ENCODE assay signal across 15 cellular contexts in the genomic region with DNA sequence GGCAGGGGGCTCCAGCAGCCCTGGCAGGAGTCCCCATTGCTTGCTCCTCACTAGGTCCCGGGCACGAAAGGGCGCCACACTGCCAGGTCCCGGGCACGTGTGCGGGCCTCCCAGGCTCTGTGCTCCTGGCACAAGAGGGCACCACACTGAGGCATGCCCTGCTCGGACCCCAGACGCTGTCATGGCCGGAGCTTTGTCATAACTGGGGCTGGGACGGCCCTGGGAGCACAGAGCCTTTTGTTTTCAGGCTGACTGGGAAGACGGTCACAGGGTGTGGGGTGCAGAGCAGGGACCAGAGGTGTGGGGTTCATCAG. TPM values are rescaled to one million over a fixed set of nuclear protein-coding genes. Genes with fewer than 3 reads are reported as not detected.
A peak's percentile ranks its signal among the peaks of the same experiment; 100 is the strongest.
DNase-seq lines count a peak whose midpoint lies in the region; ATAC-seq, FAIRE-seq and TF ChIP-seq lines count a peak whose summit lies in the region.
"Had no signal": no experiment of that assay in that cellular context is flagged by ENCODE, and none has a peak within 500 bp of the region (broad histone marks: within the 10 kb centered on the region; RNA-seq: fewer than 3 reads in every experiment).

No MANE protein-coding gene starts in this region.

- H3K9me3 ChIP-seq in GM12878 (replicated peaks; ENCODE audit: control insufficient read depth, insufficient read depth, low read length) (no peaks in the 10 kb centered on the region), neuronal stem cell (replicated peaks in 1 of 2; ENCODE audit: control insufficient read depth in 2 of 2, insufficient read depth in 1 of 2, low read depth in 1 of 2, low read length in 2 of 2) (no peaks in the 10 kb centered on the region), aorta (ENCODE audit: control insufficient read depth, low read length) (no peaks in the 10 kb centered on the region)

- intact Hi-C loops in GM12878 (cut with micrococcal nuclease; ENCODE audit: unreplicated experiment) (no loop called here), aorta (cut with DNase I) (no loop called here)

- 0 out of 2 replicates have a peak, but pooled peaks cover 5% of the 10 kb centered on the region for H4K20me1 ChIP-seq in GM12878 (ENCODE audit: control insufficient read depth, insufficient read depth)

- no peak overlapping the region for H3K18ac ChIP-seq in neuronal stem cell (ENCODE audit: low read length)

- no peak overlapping the region for H2BK15ac ChIP-seq in neuronal stem cell (ENCODE audit: low read length)

- H2AFZ ChIP-seq in GM12878 (ENCODE audit: control insufficient read depth, low read depth, low read length) = no peak overlapping the region
- no peak overlapping the region for H2AFZ ChIP-seq in neuronal stem cell (ENCODE audit: low read length)

- H3K4ac ChIP-seq in neuronal stem cell (ENCODE audit: low read length) = no peak overlapping the region

- H3K36me3 ChIP-seq in GM12878 (ENCODE audit: control insufficient read depth in 2 of 2, insufficient read depth in 2 of 2, low read length in 1 of 2) (peaks cover 0 to 47% of the 10 kb centered on the region in 2 experiments; a peak in 3 of 4 replicates), neuronal stem cell (replicated peaks in 1 of 2; ENCODE audit: control insufficient read depth in 2 of 2, insufficient read depth in 2 of 2, low read length in 2 of 2) (peaks cover 50 to 76% of the 10 kb centered on the region in 2 donors), aorta (ENCODE audit: control insufficient read depth in 1 of 2, insufficient read depth in 2 of 2, low read length in 1 of 2) (peaks cover 0 to 3% of the 10 kb centered on the region in 2 donors)

- no peak for ATAC-seq in GM12878
- no peak for ATAC-seq in aorta (ENCODE audit: low FRiP score)

- no peak overlapping the region for H2BK5ac ChIP-seq in neuronal stem cell (ENCODE audit: low read length)

- TF ChIP-seq EP300 in GM12878 (IDR thresholded peaks at IDR 0.05; ENCODE audit: borderline replicate concordance in 1 of 2, control insufficient read depth in 1 of 2, low read depth in 2 of 2, low read length in 2 of 2) = no peak

- H2AK5ac ChIP-seq in neuronal stem cell (ENCODE audit: low read depth, low read length) = no peak overlapping the region

- DNase-seq in RWPE1 (ENCODE audit: low spot score) (no peak), GM12878 (ENCODE audit: low read depth, low spot score) (no peak), neuronal stem cell (ENCODE audit: low spot score) (no peak), aorta (no peak)
- DNase-seq in activated effector memory CD4-positive, alpha-beta T cell treated with anti-CD3 and anti-CD28 coated beads, Interleukin-2, amount 50 U/mL, for 16 hours = no peak
- DNase-seq: Calu3; CD4-positive, alpha-beta T cell; DMS 273 treated with DMSO at 0.1 percent for 48 hours; HCEC 1CT; HFFc6 had no signal

- in situ Hi-C loops in GM12878 (cut with MboI) = no loop called here

- peaks cover 42% of the 10 kb centered on the region for H3K79me2 ChIP-seq in GM12878 (ENCODE audit: control insufficient read depth, insufficient read depth, low read length)

- no peak for TF ChIP-seq RAD21 in GM12878 (IDR thresholded peaks at IDR 0.05; ENCODE audit: insufficient read depth, low read depth, low read length)

- 0 out of 2 replicates have a peak, but pooled peaks have one; percentile 15 for TF ChIP-seq POLR2A in GM12878 (IDR thresholded peaks at IDR 0.05; ENCODE audit: low read depth, low read length)

- H3K23ac ChIP-seq in neuronal stem cell (ENCODE audit: low read depth, low read length, poor library complexity) = no peak overlapping the region

- H3K27ac ChIP-seq in RWPE1 = peak overlapping the region; percentile 99
- no peak overlapping the region for H3K27ac ChIP-seq in GM12878 (ENCODE audit: control insufficient read depth, insufficient read depth)
- H3K27ac ChIP-seq in neuronal stem cell (replicated peaks; ENCODE audit: low read length) = no peak overlapping the region
- H3K27ac ChIP-seq in aorta (ENCODE audit: low read depth in 1 of 2, low read length in 2 of 2) = no peak overlapping the region

- SMC1A ChIA-PET in GM12878 (lab: Charles Lee; ENCODE audit: uncharacterized antibody, unreplicated experiment) = no interaction called here

- no peak for FAIRE-seq in GM12878 (lab: Jason Lieb, UNC)
- FAIRE-seq: A204.1, GM12891 had no signal

- no peak overlapping the region for H2BK12ac ChIP-seq in neuronal stem cell (ENCODE audit: low read length)

- WGBS in GM12878 (ENCODE audit: insufficient coverage, insufficient replicate concordance, low lambda C conversion rate, missing lambda C conversion rate) = 85% methylated on average over 11 of the region's 11 CpGs
- no CpG with 5 or more reads among the region's 11 CpGs for WGBS in neuronal stem cell (ENCODE audit: extremely low coverage in 2 of 2, insufficient read length in 2 of 2, insufficient replicate concordance in 1 of 2), 2 donors
- WGBS in aorta, 2 donors = 87 to 92% methylated on average over 10 to 11 of the region's 11 CpGs

- peaks cover 34% of the 10 kb centered on the region for H3K79me1 ChIP-seq in neuronal stem cell (ENCODE audit: low read depth, low read length)

- H3K4me2 ChIP-seq in GM12878 (ENCODE audit: control insufficient read depth, insufficient read depth) (no peak overlapping the region), neuronal stem cell (ENCODE audit: insufficient read depth, low read length, poor library complexity, severe bottlenecking) (no peak overlapping the region)

- H3K9ac ChIP-seq in GM12878 (ENCODE audit: control insufficient read depth, insufficient read depth, low read length) = no peak overlapping the region
- no peak overlapping the region for H3K9ac ChIP-seq in neuronal stem cell (ENCODE audit: low read depth, low read length, poor library complexity)

- no TSS peak for BruUV-seq in GM12878 (replicated peaks; lab: Mats Ljungman, UMichigan)

- CTCF ChIA-PET in RWPE1 (lab: Yijun Ruan, JAX) = no interaction called here
- CTCF ChIA-PET in GM12878 (lab: Yijun Ruan, JAX) = no interaction called here

- no peak overlapping the region for H4K91ac ChIP-seq in neuronal stem cell (ENCODE audit: low read depth, low read length, poor library complexity)

- RAD21 ChIA-PET in GM12878 (lab: Charles Lee; ENCODE audit: unreplicated experiment) = no interaction called here

- no peak overlapping the region for H3K4me3 ChIP-seq in GM12878
- H3K4me3 ChIP-seq in neuronal stem cell (ENCODE audit: low read length in 2 of 2) = no peak overlapping the region
- H3K4me3 ChIP-seq in aorta (ENCODE audit: low read length in 2 of 2) = no peak overlapping the region

- no peak for TF ChIP-seq CTCF in RWPE1 (conservative IDR thresholded peaks at IDR 0.05; ENCODE audit: low read depth)
- no peak for TF ChIP-seq CTCF in GM12878 (IDR thresholded peaks at IDR 0.05 in 2 of 3, conservative IDR thresholded peaks at IDR 0.05 in 1 of 3; ENCODE audit: control insufficient read depth in 2 of 3, extremely low read depth in 1 of 3, insufficient read depth in 1 of 3, low read depth in 3 of 3, low read length in 3 of 3)

- H3K4me1 ChIP-seq in GM12878 (ENCODE audit: control insufficient read depth, insufficient read depth, low read length) = peaks cover under 1% of the 10 kb centered on the region; the same call in 1 of the 2 replicates
- H3K4me1 ChIP-seq in neuronal stem cell (ENCODE audit: control insufficient read depth in 2 of 2, insufficient read depth in 1 of 2, low read depth in 1 of 2, low read length in 2 of 2) = peaks cover 8 to 15% of the 10 kb centered on the region in 2 donors
- no peaks in the 10 kb centered on the region for H3K4me1 ChIP-seq in aorta (ENCODE audit: control insufficient read depth in 1 of 2, insufficient read depth in 2 of 2, low read length in 2 of 2)

- H4K8ac ChIP-seq in neuronal stem cell (ENCODE audit: low read depth, low read length) = no peak overlapping the region

- POLR2A ChIA-PET in RWPE1 (lab: Yijun Ruan, JAX; ENCODE audit: low non-redundant PET) (no interaction called here), GM12878 (lab: Charles Lee) (no interaction called here)

- H2BK120ac ChIP-seq in neuronal stem cell (ENCODE audit: low read depth, low read length) = no peak overlapping the region

- peak overlapping the region; percentile 38 for H3K14ac ChIP-seq in neuronal stem cell (ENCODE audit: low read length)

- H3K27me3 ChIP-seq in GM12878 (replicated peaks in 1 of 2; ENCODE audit: control insufficient read depth in 2 of 2, insufficient read depth in 2 of 2, low read length in 1 of 2) (no peaks in the 10 kb centered on the region), neuronal stem cell (ENCODE audit: control insufficient read depth in 3 of 3, insufficient read depth in 3 of 3, low read depth in 1 of 3, low read length in 3 of 3) (no peaks in the 10 kb centered on the region), aorta (ENCODE audit: control insufficient read depth in 1 of 2, insufficient read depth in 2 of 2, low read length in 1 of 2) (no peaks in the 10 kb centered on the region)

RNA-seq across cellular contexts. Expression of gene BSG, which starts 7.4 kb away (rescaled TPM):
- total RNA-seq in GM12878 (2013; cell fraction: nucleolus; rRNA removed) = 235 and 258 TPM in 2 replicates
- total RNA-seq in GM12878 (2014; rRNA removed) (209 and 247 TPM in 2 replicates), GM12878 (2014; rRNA removed; fragmentation: Illumina TruSeq; extraction: Trizol) (53.5 and 64.8 TPM in 2 replicates), GM12878 (2021) (244 and 253 TPM in 2 replicates), aorta (100 to 1,000 TPM; 264 to 281 TPM)
- 54.3 TPM for polyA plus RNA-seq in GM12878 (2011; ENCODE audit: low read depth)
- polyA plus RNA-seq in GM12878 (2011; rRNA removed) (66.3 and 248 TPM in 2 replicates), GM12878 (2014; fragmentation: Illumina TruSeq; extraction: Trizol) (22.1 and 60.8 TPM in 2 replicates), GM12878 (2014; fragmentation: Nextera tagmentation; extraction: Ambion mirVana) (1 to 10 TPM; 2.8 to 9.5 TPM), GM12878 (2014; rRNA removed) (151 and 202 TPM in 2 replicates), GM12878 (2016; fragmentation: Nextera tagmentation; extraction: Ambion mirVana) (100 to 1,000 TPM; 288 to 297 TPM), aorta (100 to 1,000 TPM; 239 to 436 TPM)
- 257 and 342 TPM in 2 replicates for polyA plus RNA-seq in GM12878 (2011; cell fraction: cytosol; rRNA removed)
- 260 and 337 TPM in 2 replicates for polyA plus RNA-seq in GM12878 (2011; cell fraction: nucleus; rRNA removed)
- 173 and 195 TPM in 2 replicates for polyA plus RNA-seq in GM12878 (2012)
- polyA minus RNA-seq in GM12878 (2011; rRNA and poly(A)+ RNA removed) = 137 and 184 TPM in 2 replicates
- polyA minus RNA-seq in GM12878 (2011; cell fraction: cytosol; rRNA and poly(A)+ RNA removed) = 137 and 151 TPM in 2 replicates
- 45.3 and 89.1 TPM in 2 replicates for polyA minus RNA-seq in GM12878 (2011; cell fraction: nucleus; rRNA and poly(A)+ RNA removed)
- 596 TPM for polyA plus RNA-seq in neuronal stem cell (2013, experiment 1 of 2)
- 585 TPM for polyA plus RNA-seq in neuronal stem cell (2013, experiment 2 of 2)

RNA-seq across cellular contexts. Expression of gene HCN2, which starts 9.9 kb away (rescaled TPM):
- total RNA-seq in GM12878 (2013; cell fraction: nucleolus; rRNA removed) = 0.12 TPM in 1 of 2 replicates, not detected in the other
- total RNA-seq in GM12878 (2014; rRNA removed) = 0.11 TPM in 1 of 2 replicates, not detected in the other
- 0.04 TPM in 1 of 2 replicates, not detected in the other for total RNA-seq in GM12878 (2014; rRNA removed; fragmentation: Illumina TruSeq; extraction: Trizol)
- 0.45 and 0.54 TPM in 2 replicates for total RNA-seq in GM12878 (2021)
- 0.17 TPM for polyA plus RNA-seq in GM12878 (2011; ENCODE audit: low read depth)
- polyA plus RNA-seq in GM12878 (2011; rRNA removed) = 0.05 TPM in 1 of 2 replicates, not detected in the other
- polyA plus RNA-seq in GM12878 (2011; cell fraction: cytosol; rRNA removed) = 0.03 and 0.10 TPM in 2 replicates
- 0.34 and 0.51 TPM in 2 replicates for polyA plus RNA-seq in GM12878 (2011; cell fraction: nucleus; rRNA removed)
- 0.41 and 0.77 TPM in 2 replicates for polyA plus RNA-seq in GM12878 (2012)
- 0.01 TPM in 1 of 2 replicates, not detected in the other for polyA plus RNA-seq in GM12878 (2014; fragmentation: Illumina TruSeq; extraction: Trizol)
- not detected for polyA plus RNA-seq in GM12878 (2014; fragmentation: Nextera tagmentation; extraction: Ambion mirVana)
- polyA plus RNA-seq in GM12878 (2014; rRNA removed) = 0.09 and 0.13 TPM in 2 replicates
- polyA plus RNA-seq in GM12878 (2016; fragmentation: Nextera tagmentation; extraction: Ambion mirVana) = not detected
- polyA minus RNA-seq in GM12878 (2011; rRNA and poly(A)+ RNA removed) = not detected in 2 replicates
- not detected in 2 replicates for polyA minus RNA-seq in GM12878 (2011; cell fraction: cytosol; rRNA and poly(A)+ RNA removed)
- polyA minus RNA-seq in GM12878 (2011; cell fraction: nucleus; rRNA and poly(A)+ RNA removed) = 0.12 TPM in 1 of 2 replicates, not detected in the other
- polyA plus RNA-seq in neuronal stem cell (2013, experiment 1 of 2) = 0.10 TPM
- 0.10 TPM for polyA plus RNA-seq in neuronal stem cell (2013, experiment 2 of 2)
- total RNA-seq in aorta = under 1 TPM; 0.19 to 0.30 TPM
- polyA plus RNA-seq in aorta = under 1 TPM; 0.08 to 0.13 TPM

RNA-seq across cellular contexts. Expression of gene GZMM, which starts 35.9 kb away (rescaled TPM):
- not detected in 2 replicates for total RNA-seq in GM12878 (2013; cell fraction: nucleolus; rRNA removed)
- total RNA-seq in GM12878 (2014; rRNA removed) (not detected in 2 replicates), GM12878 (2014; rRNA removed; fragmentation: Illumina TruSeq; extraction: Trizol) (not detected in 2 replicates), GM12878 (2021) (0.23 TPM in 1 of 2 replicates, not detected in the other), aorta (under 1 TPM; 0.54 to 0.75 TPM)
- polyA plus RNA-seq in GM12878 (2011; ENCODE audit: low read depth) = not detected
- polyA plus RNA-seq in GM12878 (2011; rRNA removed) (0.24 and 0.48 TPM in 2 replicates), GM12878 (2014; fragmentation: Illumina TruSeq; extraction: Trizol) (not detected in 2 replicates), GM12878 (2014; fragmentation: Nextera tagmentation; extraction: Ambion mirVana) (not detected), GM12878 (2014; rRNA removed) (0.09 TPM in 2 replicates), GM12878 (2016; fragmentation: Nextera tagmentation; extraction: Ambion mirVana) (not detected), aorta (1 to 10 TPM in 1 of 2 donors, not detected in 1; 2.8 TPM)
- polyA plus RNA-seq in GM12878 (2011; cell fraction: cytosol; rRNA removed) = 1.4 and 1.6 TPM in 2 replicates
- polyA plus RNA-seq in GM12878 (2011; cell fraction: nucleus; rRNA removed) = 0.51 and 1.8 TPM in 2 replicates
- polyA plus RNA-seq in GM12878 (2012) = not detected in 2 replicates
- 0.98 TPM in 1 of 2 replicates, not detected in the other for polyA minus RNA-seq in GM12878 (2011; rRNA and poly(A)+ RNA removed)
- not detected in 2 replicates for polyA minus RNA-seq in GM12878 (2011; cell fraction: cytosol; rRNA and poly(A)+ RNA removed)
- polyA minus RNA-seq in GM12878 (2011; cell fraction: nucleus; rRNA and poly(A)+ RNA removed) = not detected in 2 replicates
- polyA plus RNA-seq in neuronal stem cell (2013, experiment 1 of 2) = 0.04 TPM
- 0.06 TPM for polyA plus RNA-seq in neuronal stem cell (2013, experiment 2 of 2)
- total RNA-seq: B cell, Calu3, H4, HT1080 had no signal

RNA-seq across cellular contexts. Expression of gene CDC34, which starts 48.2 kb away (rescaled TPM):
- 16.2 and 17.0 TPM in 2 replicates for total RNA-seq in GM12878 (2013; cell fraction: nucleolus; rRNA removed)
- total RNA-seq in GM12878 (2014; rRNA removed) (48.9 and 50.5 TPM in 2 replicates), GM12878 (2014; rRNA removed; fragmentation: Illumina TruSeq; extraction: Trizol) (17.6 and 18.5 TPM in 2 replicates), GM12878 (2021) (41.4 and 41.9 TPM in 2 replicates), aorta (10 to 100 TPM; 39.6 to 46.4 TPM)
- 7.5 TPM for polyA plus RNA-seq in GM12878 (2011; ENCODE audit: low read depth)
- polyA plus RNA-seq in GM12878 (2011; rRNA removed) (14.6 and 38.5 TPM in 2 replicates), GM12878 (2014; fragmentation: Illumina TruSeq; extraction: Trizol) (5.9 and 14.9 TPM in 2 replicates), GM12878 (2014; fragmentation: Nextera tagmentation; extraction: Ambion mirVana) (1 to 10 TPM in 1 of 2 experiments, under 1 TPM in 1; 0.31 to 1.3 TPM), GM12878 (2014; rRNA removed) (43.8 and 49.3 TPM in 2 replicates), GM12878 (2016; fragmentation: Nextera tagmentation; extraction: Ambion mirVana) (10 to 100 TPM in 1 of 2 experiments, 1 to 10 TPM in 1; 6.9 to 41.1 TPM), aorta (10 to 100 TPM; 27.5 to 79.1 TPM)
- polyA plus RNA-seq in GM12878 (2011; cell fraction: cytosol; rRNA removed) = 36.8 and 52.4 TPM in 2 replicates
- polyA plus RNA-seq in GM12878 (2011; cell fraction: nucleus; rRNA removed) = 41.4 and 53.6 TPM in 2 replicates
- 22.7 and 23.7 TPM in 2 replicates for polyA plus RNA-seq in GM12878 (2012)
- polyA minus RNA-seq in GM12878 (2011; rRNA and poly(A)+ RNA removed) = 10.9 and 19.3 TPM in 2 replicates
- polyA minus RNA-seq in GM12878 (2011; cell fraction: cytosol; rRNA and poly(A)+ RNA removed) = 11.0 and 15.9 TPM in 2 replicates
- polyA minus RNA-seq in GM12878 (2011; cell fraction: nucleus; rRNA and poly(A)+ RNA removed) = 6.5 and 9.4 TPM in 2 replicates
- polyA plus RNA-seq in neuronal stem cell (2013, experiment 1 of 2) = 109 TPM
- 105 TPM for polyA plus RNA-seq in neuronal stem cell (2013, experiment 2 of 2)

RNA-seq across cellular contexts. Expression of gene POLRMT, which starts 53.5 kb away (rescaled TPM):
- 47.3 and 62.5 TPM in 2 replicates for total RNA-seq in GM12878 (2013; cell fraction: nucleolus; rRNA removed)
- total RNA-seq in GM12878 (2014; rRNA removed) = 36.5 and 42.8 TPM in 2 replicates
- total RNA-seq in GM12878 (2014; rRNA removed; fragmentation: Illumina TruSeq; extraction: Trizol) = 22.0 and 22.8 TPM in 2 replicates
- 57.6 and 59.8 TPM in 2 replicates for total RNA-seq in GM12878 (2021)
- 24.6 TPM for polyA plus RNA-seq in GM12878 (2011; ENCODE audit: low read depth)
- 16.6 and 54.0 TPM in 2 replicates for polyA plus RNA-seq in GM12878 (2011; rRNA removed)
- 27.6 and 50.3 TPM in 2 replicates for polyA plus RNA-seq in GM12878 (2011; cell fraction: cytosol; rRNA removed)
- polyA plus RNA-seq in GM12878 (2011; cell fraction: nucleus; rRNA removed) = 300 and 345 TPM in 2 replicates
- 36.1 and 38.8 TPM in 2 replicates for polyA plus RNA-seq in GM12878 (2012)
- polyA plus RNA-seq in GM12878 (2014; fragmentation: Illumina TruSeq; extraction: Trizol) = 7.3 and 30.8 TPM in 2 replicates
- polyA plus RNA-seq in GM12878 (2014; fragmentation: Nextera tagmentation; extraction: Ambion mirVana) = 10 to 100 TPM in 1 of 2 experiments, 1 to 10 TPM in 1; 9.9 to 27.9 TPM
- 38.4 and 52.6 TPM in 2 replicates for polyA plus RNA-seq in GM12878 (2014; rRNA removed)
- polyA plus RNA-seq in GM12878 (2016; fragmentation: Nextera tagmentation; extraction: Ambion mirVana) = 10 to 100 TPM; 28.1 to 44.7 TPM
- 91.7 and 110 TPM in 2 replicates for polyA minus RNA-seq in GM12878 (2011; rRNA and poly(A)+ RNA removed)
- 33.9 and 39.2 TPM in 2 replicates for polyA minus RNA-seq in GM12878 (2011; cell fraction: cytosol; rRNA and poly(A)+ RNA removed)
- polyA minus RNA-seq in GM12878 (2011; cell fraction: nucleus; rRNA and poly(A)+ RNA removed) = 50.2 and 63.4 TPM in 2 replicates
- 50.0 TPM for polyA plus RNA-seq in neuronal stem cell (2013, experiment 1 of 2)
- 45.6 TPM for polyA plus RNA-seq in neuronal stem cell (2013, experiment 2 of 2)
- 10 to 100 TPM; 19.9 to 33.3 TPM for total RNA-seq in aorta
- polyA plus RNA-seq in aorta = 10 to 100 TPM; 10.1 to 76.6 TPM
